In genomic region chr2:73736855-73737779, GRCh38 we compare ENCODE assay signal across 1 cellular context.
A peak's percentile ranks its signal among the peaks of the same experiment; 100 is the strongest.
TF ChIP-seq lines count a peak whose summit lies in the region.

Gene TPRKB (minus strand): TSS chr2:73737345. CDS start chr2:73734569, 2,776 bp downstream.

TF ChIP-seq in SK-N-SH, 30 proteins besides CTCF, POLR2A, EP300 and RAD21 (continued from another document):
- TF ChIP-seq USF2 (IDR thresholded peaks at IDR 0.05; ENCODE audit: borderline replicate concordance, low read depth, low read length): no peak
- no peak for TF ChIP-seq JUND (IDR thresholded peaks at IDR 0.05)
- TF ChIP-seq FOXJ3 (CRISPR knock-in tag; IDR thresholded peaks at IDR 0.05): peak; percentile 63; the same call in 1 of the 2 replicates
- TF ChIP-seq TAF1 (IDR thresholded peaks at IDR 0.05; ENCODE audit: borderline replicate concordance, low read depth, low read length): peak; percentile 90
- TF ChIP-seq FOSL2 (IDR thresholded peaks at IDR 0.05; ENCODE audit: borderline replicate concordance, low read depth): no peak
- TF ChIP-seq SIN3A (IDR thresholded peaks at IDR 0.05; ENCODE audit: borderline replicate concordance, low read depth, low read length): peak; percentile 98
- TF ChIP-seq GATA2 (CRISPR knock-in tag; IDR thresholded peaks at IDR 0.05): no peak
- TF ChIP-seq MEF2A (IDR thresholded peaks at IDR 0.05; ENCODE audit: borderline replicate concordance, low read depth): no peak
- TF ChIP-seq USF1 (IDR thresholded peaks at IDR 0.05; ENCODE audit: borderline replicate concordance, low read depth): peak; percentile 22; the same call in 1 of the 2 replicates
- no peak for TF ChIP-seq EZH2phosphoT487 (IDR thresholded peaks at IDR 0.05; ENCODE audit: borderline replicate concordance, low read depth)
- TF ChIP-seq POLR2AphosphoS5 (IDR thresholded peaks at IDR 0.05; ENCODE audit: low read depth, low read length): peak; percentile 84
- no peak for TF ChIP-seq TEAD4 (IDR thresholded peaks at IDR 0.05; ENCODE audit: borderline replicate concordance, insufficient read depth)
